In genomic region chr18:78822171-78822570, GRCh38 we compare ENCODE assay signal across 27 cellular contexts.
"Had no signal": no experiment of that assay in that cellular context is flagged by ENCODE, and none has a peak within 500 bp of the region (broad histone marks: within the 10 kb centered on the region; RNA-seq: fewer than 3 reads in every experiment).

No MANE protein-coding gene starts in this region.

- H3K9me3 Mint-ChIP-seq: activated CD4-positive, alpha-beta T cell treated with anti-CD3 and anti-CD28 coated beads, Interleukin-2, amount 10 ng/mL, durations not matched to agents 24 days and 14 days; activated naive CD4-positive, alpha-beta T cell treated with anti-CD3 and anti-CD28 coated beads for 36 hours; activated naive CD4-positive, alpha-beta T cell treated with anti-CD3 and anti-CD28 coated beads, Interleukin-2, amount 50 U/mL, for 72 hours; activated T-cell treated with anti-CD3 and anti-CD28 coated beads, Interleukin-2, amount 50 U/mL, for 24 hours; activated T-helper 2 cell treated with anti-CD3 and anti-CD28 coated beads, Interferon-gamma antibody, Interleukin-2, Interleukin-4, amounts not matched to agents 10 μg/mL and 5 μg/mL and 100 μg/mL, durations not matched to agents 14 hours and 24 hours and 36 hours; T-helper 1 cell treated with Interleukin-12 subunit alpha and Interleukin-12 subunit beta and Interleukin-4 antibody, amounts not matched to agents 30 μg/mL and 1 μg/mL, for 36 hours; T-helper 2 cell treated with Interferon-gamma antibody and Interleukin-4, amounts not matched to agents 5 μg/mL and 100 μg/mL, for 36 hours had no signal

- H3K4me1 Mint-ChIP-seq: activated CD4-positive, alpha-beta T cell treated with anti-CD3 and anti-CD28 coated beads, Interleukin-2, amount 10 ng/mL, durations not matched to agents 24 days and 14 days had no signal

- H3K27me3 Mint-ChIP-seq: activated CD4-positive, alpha-beta T cell treated with anti-CD3 and anti-CD28 coated beads, Interleukin-2, amount 10 ng/mL, durations not matched to agents 24 days and 14 days had no signal

- DNase-seq: activated CD4-positive, alpha-beta T cell treated with anti-CD3 and anti-CD28 coated beads, Interleukin-2, amount 10 ng/mL, durations not matched to agents 24 days and 14 days; activated CD4-positive, alpha-beta T cell treated with anti-CD3 and anti-CD28 coated beads, Interleukin-2, amount 50 U/mL, for 48 hours; activated CD8-positive, alpha-beta T cell treated with anti-CD3 and anti-CD28 coated beads, Interleukin-2, amount 10 ng/mL, durations not matched to agents 7 days and 5 days; activated gamma-delta T cell treated with Interleukin-2 at 50 U/mL for 16 hours; activated naive CD4-positive, alpha-beta T cell treated with anti-CD3 and anti-CD28 coated beads for 36 hours; activated T-cell treated with anti-CD3 and anti-CD28 coated beads, Interleukin-2, amount 50 U/mL, for 24 hours; body of pancreas; caudate nucleus; Karpas-422; KBM-7; NCI-H1105; NCI-H1417 treated with DMSO at 0.1 percent for 48 hours; NCI-H187 treated with DMSO at 0.1 percent for 48 hours; NCI-H226; NCI-H446 treated with DMSO at 0.1 percent for 48 hours; NCI-H524; SHP77 treated with DMSO at 0.1 percent for 48 hours; SK-N-SH had no signal

- H3K27ac ChIP-seq: adrenal gland, body of pancreas, breast epithelium, SJSA1 had no signal

- H3K9me3 ChIP-seq: adrenal gland, body of pancreas, breast epithelium, SK-N-SH had no signal

- H3K27ac Mint-ChIP-seq: activated CD4-positive, alpha-beta T cell treated with anti-CD3 and anti-CD28 coated beads, Interleukin-2, amount 10 ng/mL, durations not matched to agents 24 days and 14 days; activated CD8-positive, alpha-beta T cell treated with anti-CD3 and anti-CD28 coated beads, Interleukin-2, amount 10 ng/mL, durations not matched to agents 7 days and 5 days; activated naive CD4-positive, alpha-beta T cell treated with anti-CD3 and anti-CD28 coated beads for 36 hours; activated naive CD4-positive, alpha-beta T cell treated with anti-CD3 and anti-CD28 coated beads, Interleukin-2, amount 50 U/mL, for 72 hours; activated T-cell treated with anti-CD3 and anti-CD28 coated beads, Interleukin-2, amount 50 U/mL, for 24 hours; activated T-helper 2 cell treated with anti-CD3 and anti-CD28 coated beads, Interferon-gamma antibody, Interleukin-2, Interleukin-4, amounts not matched to agents 10 μg/mL and 5 μg/mL and 100 μg/mL, durations not matched to agents 14 hours and 24 hours and 36 hours; T-helper 1 cell treated with Interleukin-12 subunit alpha and Interleukin-12 subunit beta and Interleukin-4 antibody, amounts not matched to agents 30 μg/mL and 1 μg/mL, for 36 hours; T-helper 2 cell treated with Interferon-gamma antibody and Interleukin-4, amounts not matched to agents 5 μg/mL and 100 μg/mL, for 36 hours had no signal

- FAIRE-seq: astrocyte, TTC549 had no signal

- H3K36me3 ChIP-seq: adrenal gland, breast epithelium, SJSA1 had no signal

- H3K4me1 ChIP-seq: adrenal gland, body of pancreas, breast epithelium, SJSA1 had no signal

- H3K9ac ChIP-seq: SK-N-SH had no signal

- H3K4me3 ChIP-seq: adrenal gland, body of pancreas, breast epithelium, SJSA1 had no signal

- H3K36me3 Mint-ChIP-seq: activated naive CD4-positive, alpha-beta T cell treated with anti-CD3 and anti-CD28 coated beads, Interleukin-2, amount 50 U/mL, for 72 hours had no signal

- H3K4me2 ChIP-seq: SK-N-SH had no signal

- H3K4me3 Mint-ChIP-seq: activated CD4-positive, alpha-beta T cell treated with anti-CD3 and anti-CD28 coated beads, Interleukin-2, amount 10 ng/mL, durations not matched to agents 24 days and 14 days; activated CD8-positive, alpha-beta T cell treated with anti-CD3 and anti-CD28 coated beads, Interleukin-2, amount 10 ng/mL, durations not matched to agents 7 days and 5 days; activated naive CD4-positive, alpha-beta T cell treated with anti-CD3 and anti-CD28 coated beads for 36 hours; activated T-cell treated with anti-CD3 and anti-CD28 coated beads, Interleukin-2, amount 50 U/mL, for 24 hours; T-helper 1 cell treated with Interleukin-12 subunit alpha and Interleukin-12 subunit beta and Interleukin-4 antibody, amounts not matched to agents 30 μg/mL and 1 μg/mL, for 36 hours; T-helper 2 cell treated with Interferon-gamma antibody and Interleukin-4, amounts not matched to agents 5 μg/mL and 100 μg/mL, for 36 hours had no signal

- H3K27me3 ChIP-seq: adrenal gland, SJSA1 had no signal
